In the genomic region with DNA sequence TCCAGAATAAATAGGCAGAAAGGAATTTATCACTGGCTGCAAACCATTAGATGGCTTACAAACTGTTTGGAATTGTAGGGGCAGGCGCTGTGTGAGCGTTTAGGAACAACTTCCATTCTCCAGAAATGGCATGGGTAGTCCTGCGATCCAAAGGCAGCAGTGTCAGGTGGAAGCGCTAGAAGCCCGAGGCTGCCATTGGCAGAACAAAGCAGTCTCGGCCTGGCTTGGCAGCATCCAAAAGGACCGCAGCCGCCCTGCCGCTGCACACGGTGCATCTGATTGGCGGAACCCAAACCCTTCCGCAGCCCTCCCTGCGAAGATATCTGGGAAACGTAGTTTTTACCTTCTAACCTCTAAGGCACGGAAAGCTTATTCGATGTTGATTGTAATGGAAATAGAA, we compare ENCODE assay signal across 9 cellular contexts. TPM values are rescaled to one million over a fixed set of nuclear protein-coding genes. Genes with fewer than 3 reads are reported as not detected.
DNase-seq lines count a peak whose midpoint lies in the region; FAIRE-seq and TF ChIP-seq lines count a peak whose summit lies in the region.
"Had no signal": no experiment of that assay in that cellular context is flagged by ENCODE, and none has a peak within 500 bp of the region (broad histone marks: within the 10 kb centered on the region; RNA-seq: fewer than 3 reads in every experiment).

No MANE protein-coding gene starts in this region.

- POLR2A ChIA-PET in endothelial cell of umbilical vein (lab: Charles Lee), result no interaction called here

- FAIRE-seq in endothelial cell of umbilical vein (lab: Jason Lieb, UNC), result peak; percentile 93

- DNase-seq in NCI-H1092 treated with DMSO at 0.1 percent for 48 hours (lab: John Stamatoyannopoulos, UW) (peak; percentile 1), NCI-H1092 (lab: John Stamatoyannopoulos, UW) (no peak), activated T-cell treated with anti-CD3 and anti-CD28 coated beads for 48 hours (ENCODE audit: low read depth) (peak; percentile 49), endothelial cell of umbilical vein (ENCODE audit: low read depth, low spot score) (peak; percentile 82), mesenchymal stem cell (no peak), NCI-H82 treated with DMSO at 0.1 percent for 48 hours (lab: John Stamatoyannopoulos, UW; ENCODE audit: unreplicated experiment) (no peak)
- peak in 2 of 3 donors; percentile 21 to 42 for DNase-seq in stimulated activated CD4-positive, alpha-beta T cell treated with anti-CD3 and anti-CD28 coated beads, TNF-alpha, amount 100 ng/mL, for 48 hours (ENCODE audit: low read depth in 3 of 3)

- H2BK12ac ChIP-seq in mesenchymal stem cell (ENCODE audit: low read length in 2 of 2), result peak overlapping the region in 1 of 2 experiments; percentile 10

- H3K9me3 ChIP-seq in HUES6 (ENCODE audit: control insufficient read depth, insufficient read depth, low read depth, low read length) (0 out of 2 replicates have a peak, but pooled peaks cover 4% of the 10 kb centered on the region), endothelial cell of umbilical vein (replicated peaks; ENCODE audit: control insufficient read depth, insufficient read depth, low read length) (no peaks in the 10 kb centered on the region), mesenchymal stem cell (ENCODE audit: control insufficient read depth, low read length) (no peaks in the 10 kb centered on the region)

- H3K4me1 ChIP-seq in HUES6 (ENCODE audit: control insufficient read depth, insufficient read depth, low read length) (peaks cover 41% of the 10 kb centered on the region), endothelial cell of umbilical vein (ENCODE audit: control insufficient read depth, extremely low read depth, insufficient read depth, low read length) (no peaks in the 10 kb centered on the region), mesenchymal stem cell (ENCODE audit: control insufficient read depth, insufficient read depth, low read depth, low read length) (peaks cover 7% of the 10 kb centered on the region)

- no peak overlapping the region for H4K91ac ChIP-seq in mesenchymal stem cell (ENCODE audit: low read length)

- no peak for TF ChIP-seq CTCF in endothelial cell of umbilical vein (IDR thresholded peaks at IDR 0.05; ENCODE audit: extremely low read depth in 1 of 2, insufficient read depth in 1 of 2, low read depth in 1 of 2, low read length in 2 of 2)

- H3K79me2 ChIP-seq in endothelial cell of umbilical vein (ENCODE audit: control insufficient read depth, insufficient read depth, low read length), result no peaks in the 10 kb centered on the region

- TF ChIP-seq POLR2A in endothelial cell of umbilical vein (IDR thresholded peaks at IDR 0.05; ENCODE audit: low read depth, low read length), result no peak

- no peak overlapping the region for H2BK120ac ChIP-seq in mesenchymal stem cell (ENCODE audit: low read depth, low read length)

- H3K27ac ChIP-seq in HUES6 (ENCODE audit: low read depth, low read length) (peak overlapping the region; percentile 88; the same call in 1 of the 2 replicates), endothelial cell of umbilical vein (ENCODE audit: insufficient read depth, low read depth, low read length) (no peak overlapping the region), mesenchymal stem cell (ENCODE audit: low read length, poor library complexity, severe bottlenecking) (no peak overlapping the region)
- H3K27ac ChIP-seq: 22Rv1 had no signal

- no peak overlapping the region for H2BK5ac ChIP-seq in mesenchymal stem cell (ENCODE audit: low read depth, low read length, poor library complexity, severe bottlenecking)

- H3K14ac ChIP-seq in mesenchymal stem cell (ENCODE audit: low read length in 2 of 2), result no peak overlapping the region

- H3K9ac ChIP-seq in HUES6 (ENCODE audit: low read length), result peak overlapping the region; percentile 57
- no peak overlapping the region for H3K9ac ChIP-seq in endothelial cell of umbilical vein (replicated peaks; ENCODE audit: extremely low read depth, insufficient read depth, low read length)
- H3K9ac ChIP-seq in mesenchymal stem cell (ENCODE audit: low read length), result peak overlapping the region; percentile 71

- peak overlapping the region; percentile 100 for H2AFZ ChIP-seq in endothelial cell of umbilical vein (ENCODE audit: low read depth, low read length)
- H2AFZ ChIP-seq in mesenchymal stem cell (ENCODE audit: low read depth, low read length), result peak overlapping the region; percentile 43

- H3K79me1 ChIP-seq in mesenchymal stem cell (replicated peaks; ENCODE audit: low read length, poor library complexity, severe bottlenecking), result peaks cover 4% of the 10 kb centered on the region

- H3K23ac ChIP-seq in mesenchymal stem cell (ENCODE audit: low read length in 2 of 2), result no peak overlapping the region

- peak overlapping the region in 1 of 2 experiments; percentile 13 for H3K18ac ChIP-seq in mesenchymal stem cell (ENCODE audit: low read depth in 1 of 2, low read length in 2 of 2)

- no peak overlapping the region for H2BK15ac ChIP-seq in mesenchymal stem cell (ENCODE audit: low read depth, poor library complexity, severe bottlenecking)

- H3K9me1 ChIP-seq in endothelial cell of umbilical vein (replicated peaks; ENCODE audit: control insufficient read depth, extremely low read depth, insufficient read depth, low read length), result no peaks in the 10 kb centered on the region

- peak overlapping the region; percentile 48 for H3K4me3 ChIP-seq in HUES6 (ENCODE audit: low read depth, low read length)
- peak overlapping the region in 2 of 3 experiments; percentile 19 to 24 for H3K4me3 ChIP-seq in endothelial cell of umbilical vein (replicated peaks in 1 of 3; ENCODE audit: insufficient read depth in 1 of 3, low read depth in 1 of 3, low read length in 3 of 3)
- H3K4me3 ChIP-seq in mesenchymal stem cell (ENCODE audit: insufficient read depth in 1 of 2, low read depth in 1 of 2, low read length in 2 of 2), result peak overlapping the region in 1 of 2 experiments; percentile 79

- WGBS in mesenchymal stem cell, result 2% methylated on average over 10 of the region's 16 CpGs

- H3K4me2 ChIP-seq in endothelial cell of umbilical vein (ENCODE audit: insufficient read depth, low read length) (peak overlapping the region; percentile 77), mesenchymal stem cell (ENCODE audit: low read length, poor library complexity, severe bottlenecking) (peak overlapping the region; percentile 24)

- H4K8ac ChIP-seq in mesenchymal stem cell (ENCODE audit: low read length), result no peak overlapping the region

- dilution Hi-C loops in endothelial cell of umbilical vein (cut with MboI; ENCODE audit: extremely low pct_ligation_motif_present, low sequenced_read_pairs), result no loop called here

- H2AK5ac ChIP-seq in mesenchymal stem cell (ENCODE audit: low read length, severe bottlenecking), result no peak overlapping the region

- CTCF ChIA-PET in endothelial cell of umbilical vein (lab: Charles Lee), result interaction anchor here (1.0 to 5.5 kb wide), 5 partner anchors 8 to 101 kb away, joined by 3 to 168 read pairs (median 4); no protein-coding TSS in a partner anchor

- no TSS peak for BruUV-seq in endothelial cell of umbilical vein (replicated peaks; lab: Mats Ljungman, UMichigan)

- no peaks in the 10 kb centered on the region for H4K20me1 ChIP-seq in endothelial cell of umbilical vein (replicated peaks; ENCODE audit: control insufficient read depth, extremely low read depth, insufficient read depth, low read length)

- peaks cover 4% of the 10 kb centered on the region; the same call in 1 of the 2 replicates for H3K27me3 ChIP-seq in HUES6 (ENCODE audit: control insufficient read depth, insufficient read depth, low read length)
- peaks cover 0 to 10% of the 10 kb centered on the region in 2 experiments for H3K27me3 ChIP-seq in endothelial cell of umbilical vein (ENCODE audit: control insufficient read depth in 2 of 2, insufficient read depth in 2 of 2, low read length in 2 of 2)
- no peaks in the 10 kb centered on the region for H3K27me3 ChIP-seq in mesenchymal stem cell (ENCODE audit: control insufficient read depth in 1 of 2, insufficient read depth in 1 of 2, low read length in 2 of 2)

- intact Hi-C loops in endothelial cell of umbilical vein (cut with micrococcal nuclease), result loop anchor here (1.0 kb wide), 1 partner anchor 24 kb away; no protein-coding TSS in a partner anchor

- no peak overlapping the region for H3K4ac ChIP-seq in mesenchymal stem cell (ENCODE audit: low read depth in 1 of 2, low read length in 2 of 2)

- no peaks in the 10 kb centered on the region for H3K36me3 ChIP-seq in HUES6 (ENCODE audit: control insufficient read depth, insufficient read depth, low read length)
- no peaks in the 10 kb centered on the region for H3K36me3 ChIP-seq in endothelial cell of umbilical vein (ENCODE audit: control insufficient read depth in 2 of 2, extremely low read depth in 1 of 2, insufficient read depth in 2 of 2, low read length in 2 of 2)
- no peaks in the 10 kb centered on the region for H3K36me3 ChIP-seq in mesenchymal stem cell (ENCODE audit: control insufficient read depth in 1 of 2, insufficient read depth in 2 of 2, low read depth in 1 of 2, low read length in 2 of 2)

TF ChIP-seq in endothelial cell of umbilical vein, 7 proteins besides CTCF, POLR2A, EP300 and RAD21:
- TF ChIP-seq FOS (IDR thresholded peaks at IDR 0.05; ENCODE audit: borderline replicate concordance, insufficient read depth, low read length) (no peak), POLR2AphosphoS5 (IDR thresholded peaks at IDR 0.05; ENCODE audit: insufficient read depth, low read depth, low read length) (no peak), EZH2 (IDR thresholded peaks at IDR 0.05; ENCODE audit: borderline replicate concordance, low read depth, low read length, severe bottlenecking) (no peak), MYC (IDR thresholded peaks at IDR 0.05; ENCODE audit: low read depth, low read length) (no peak), JUN (IDR thresholded peaks at IDR 0.05; ENCODE audit: borderline replicate concordance, insufficient read depth, insufficient read length, low read depth) (no peak), GATA2 (IDR thresholded peaks at IDR 0.05; ENCODE audit: insufficient read depth, insufficient read length, low read depth, low read length) (no peak)
- TF ChIP-seq, protein P1, sequence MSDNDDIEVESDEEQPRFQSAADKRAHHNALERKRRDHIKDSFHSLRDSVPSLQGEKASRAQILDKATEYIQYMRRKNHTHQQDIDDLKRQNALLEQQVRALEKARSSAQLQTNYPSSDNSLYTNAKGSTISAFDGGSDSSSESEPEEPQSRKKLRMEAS (IDR thresholded peaks at IDR 0.05; ENCODE audit: insufficient read depth, insufficient read length), result no peak

RNA-seq across cellular contexts. Expression of gene YTHDC1, which starts 23.6 kb away (rescaled TPM):
- total RNA-seq in endothelial cell of umbilical vein, result 60.4 and 68.7 TPM in 2 replicates
- 12.7 and 17.8 TPM in 2 replicates for polyA plus RNA-seq in endothelial cell of umbilical vein
- polyA plus RNA-seq in endothelial cell of umbilical vein (2011; cell fraction: cytosol; rRNA removed), result 21.9 and 24.0 TPM in 2 replicates
- polyA plus RNA-seq in endothelial cell of umbilical vein (2011; cell fraction: nucleus; rRNA removed), result 99.0 and 116 TPM in 2 replicates
- polyA plus RNA-seq in endothelial cell of umbilical vein (2012), result 45.4 and 45.7 TPM in 2 replicates
- polyA minus RNA-seq in endothelial cell of umbilical vein, result 41.3 and 56.8 TPM in 2 replicates
- 12.9 TPM for polyA minus RNA-seq in endothelial cell of umbilical vein (2011; cell fraction: cytosol; rRNA and poly(A)+ RNA removed)
- 121 and 153 TPM in 2 replicates for polyA minus RNA-seq in endothelial cell of umbilical vein (2011; cell fraction: nucleus; rRNA and poly(A)+ RNA removed)
- polyA plus RNA-seq in mesenchymal stem cell (2013, experiment 1 of 2), result 33.5 TPM
- 31.9 TPM for polyA plus RNA-seq in mesenchymal stem cell (2013, experiment 2 of 2)

Comparison
In these comparisons a context has a peak if more than half of its experiments do, and no peak if none do; other contexts are left out.
1. DNase-seq: peak in NCI-H1092 treated with DMSO at 0.1 percent for 48 hours (single experiment), activated T-cell treated with anti-CD3 and anti-CD28 coated beads for 48 hours (single experiment), endothelial cell of umbilical vein (single experiment) and stimulated activated CD4-positive, alpha-beta T cell treated with anti-CD3 and anti-CD28 coated beads, TNF-alpha, amount 100 ng/mL, for 48 hours (2 of 3); none in NCI-H1092 (single experiment), mesenchymal stem cell (single experiment) and NCI-H82 treated with DMSO at 0.1 percent for 48 hours (single experiment).